In genomic region chr2:68736086-68736485, GRCh38 we compare ENCODE assay signal across 17 cellular contexts. TPM values are rescaled to one million over a fixed set of nuclear protein-coding genes. Genes with fewer than 3 reads are reported as not detected.
DNase-seq lines count a peak whose midpoint lies in the region; ATAC-seq, FAIRE-seq and TF ChIP-seq lines count a peak whose summit lies in the region.
"Had no signal": no experiment of that assay in that cellular context is flagged by ENCODE, and none has a peak within 500 bp of the region (broad histone marks: within the 10 kb centered on the region; RNA-seq: fewer than 3 reads in every experiment).

No MANE protein-coding gene starts in this region.

- TF ChIP-seq POLR2A in GM12878 (IDR thresholded peaks at IDR 0.05; ENCODE audit: low read depth, low read length): no peak

- no peaks in the 10 kb centered on the region for H3K9me3 ChIP-seq in CD4-positive, CD25-positive, alpha-beta regulatory T cell (ENCODE audit: control insufficient read depth in 2 of 2, low read length in 2 of 2)
- H3K9me3 ChIP-seq in KOPT-K1 (ENCODE audit: insufficient read depth, low read length, poor library complexity, severe bottlenecking) (no peaks in the 10 kb centered on the region), GM12878 (replicated peaks; ENCODE audit: control insufficient read depth, insufficient read depth, low read length) (no peaks in the 10 kb centered on the region), neutrophil (no peaks in the 10 kb centered on the region)

- CTCF ChIA-PET in GM12878 (lab: Yijun Ruan, JAX): interaction anchor here (0.7 to 0.9 kb wide), 2 partner anchors 22 to 27 kb away, joined by 3 read pairs; no protein-coding TSS in a partner anchor

- no TSS peak for BruUV-seq in GM12878 (replicated peaks; lab: Mats Ljungman, UMichigan)

- H3K27me3 ChIP-seq in CD4-positive, CD25-positive, alpha-beta regulatory T cell (ENCODE audit: control insufficient read depth, insufficient read depth, low read length): no peaks in the 10 kb centered on the region
- H3K27me3 ChIP-seq in GM12878 (replicated peaks in 1 of 2; ENCODE audit: control insufficient read depth in 2 of 2, insufficient read depth in 2 of 2, low read length in 1 of 2): no peaks in the 10 kb centered on the region
- no peaks in the 10 kb centered on the region for H3K27me3 ChIP-seq in neutrophil

- H3K36me3 Mint-ChIP-seq in CD4-positive, CD25-positive, alpha-beta regulatory T cell: peaks cover 21% of the 10 kb centered on the region

- no peak for TF ChIP-seq RAD21 in GM12878 (IDR thresholded peaks at IDR 0.05; ENCODE audit: insufficient read depth, low read depth, low read length)

- no peak overlapping the region for H3K4me3 Mint-ChIP-seq in CD4-positive, CD25-positive, alpha-beta regulatory T cell
- H3K4me3 Mint-ChIP-seq: activated CD4-positive, alpha-beta memory T cell treated with anti-CD3 and anti-CD28 coated beads for 36 hours; activated T-helper 17 cell treated with anti-CD3 and anti-CD28 coated beads, Interleukin-2, amount 50 U/mL, for 72 hours; central memory CD8-positive, alpha-beta T cell; naive thymus-derived CD8-positive, alpha-beta T cell had no signal

- TF ChIP-seq CTCF in GM12878 (IDR thresholded peaks at IDR 0.05 in 2 of 3, conservative IDR thresholded peaks at IDR 0.05 in 1 of 3; ENCODE audit: control insufficient read depth in 2 of 3, extremely low read depth in 1 of 3, insufficient read depth in 1 of 3, low read depth in 3 of 3, low read length in 3 of 3): no peak
- TF ChIP-seq CTCF in neutrophil (IDR thresholded peaks at IDR 0.05): no peak

- DNase-seq in CD4-positive, CD25-positive, alpha-beta regulatory T cell: no peak
- DNase-seq in GM12878 (ENCODE audit: low read depth, low spot score) (no peak), NCI-H345 treated with DMSO at 0.1 percent for 48 hours (lab: John Stamatoyannopoulos, UW; ENCODE audit: unreplicated experiment) (no peak), NCI-H2171 (lab: John Stamatoyannopoulos, UW) (no peak), inferior parietal cortex (ENCODE audit: extremely low spot score) (no peak)
- DNase-seq: activated CD4-positive, alpha-beta memory T cell treated with anti-CD3 and anti-CD28 coated beads for 36 hours; DMS153; hypothalamus; naive thymus-derived CD8-positive, alpha-beta T cell; NCI-H2081 treated with DMSO at 0.1 percent for 48 hours; NCI-H774; stimulated activated naive CD4-positive, alpha-beta T cell had no signal

- in situ Hi-C loops in GM12878 (cut with MboI): no loop called here

- peaks cover 1% of the 10 kb centered on the region for H3K79me2 ChIP-seq in GM12878 (ENCODE audit: control insufficient read depth, insufficient read depth, low read length)

- H3K27me3 Mint-ChIP-seq in CD4-positive, CD25-positive, alpha-beta regulatory T cell: peaks cover 4% of the 10 kb centered on the region
- H3K27me3 Mint-ChIP-seq: activated CD4-positive, alpha-beta memory T cell treated with anti-CD3 and anti-CD28 coated beads for 36 hours; activated T-helper 17 cell treated with anti-CD3 and anti-CD28 coated beads, Interleukin-2, amount 50 U/mL, for 72 hours; central memory CD8-positive, alpha-beta T cell; naive thymus-derived CD8-positive, alpha-beta T cell had no signal

- H3K4me3 ChIP-seq in CD4-positive, CD25-positive, alpha-beta regulatory T cell (ENCODE audit: low read depth, low read length): peak overlapping the region; percentile 100
- H3K4me3 ChIP-seq in GM12878 (peak overlapping the region; percentile 25; the same call in 1 of the 2 replicates), neutrophil (ENCODE audit: low read depth in 1 of 2, low read length in 1 of 2) (peak overlapping the region; percentile 60 to 74)

- SMC1A ChIA-PET in GM12878 (lab: Charles Lee; ENCODE audit: uncharacterized antibody, unreplicated experiment): no interaction called here

- H3K4me1 ChIP-seq in CD4-positive, CD25-positive, alpha-beta regulatory T cell (ENCODE audit: control insufficient read depth, insufficient read depth, low read length, poor library complexity, severe bottlenecking): peaks cover 68% of the 10 kb centered on the region
- H3K4me1 ChIP-seq in GM12878 (ENCODE audit: control insufficient read depth, insufficient read depth, low read length) (peaks cover 55% of the 10 kb centered on the region), neutrophil (ENCODE audit: control insufficient read depth in 1 of 2, insufficient read depth in 1 of 2, low read depth in 1 of 2, low read length in 1 of 2) (peaks cover 95 to 96% of the 10 kb centered on the region in 2 experiments)

- no peak overlapping the region for H2AFZ ChIP-seq in GM12878 (ENCODE audit: control insufficient read depth, low read depth, low read length)

- ATAC-seq in CD4-positive, CD25-positive, alpha-beta regulatory T cell (ENCODE audit: low read depth in 2 of 2): no peak
- no peak for ATAC-seq in GM12878
- ATAC-seq in HG02798 (IDR thresholded peaks at IDR 0.05; ENCODE audit: poor library complexity, unreplicated experiment): no peak
- ATAC-seq: activated T-helper 17 cell treated with anti-CD3 and anti-CD28 coated beads, Interleukin-2, amount 50 U/mL, for 72 hours; naive thymus-derived CD8-positive, alpha-beta T cell had no signal

- no peaks in the 10 kb centered on the region for H3K36me3 ChIP-seq in CD4-positive, CD25-positive, alpha-beta regulatory T cell (ENCODE audit: control insufficient read depth, insufficient read depth, low read length)
- H3K36me3 ChIP-seq in KOPT-K1 (ENCODE audit: insufficient read depth, low read length) (no peaks in the 10 kb centered on the region), GM12878 (ENCODE audit: control insufficient read depth in 2 of 2, insufficient read depth in 2 of 2, low read length in 1 of 2) (no peaks in the 10 kb centered on the region), neutrophil (no peaks in the 10 kb centered on the region)

- no peaks in the 10 kb centered on the region for H4K20me1 ChIP-seq in GM12878 (ENCODE audit: control insufficient read depth, insufficient read depth)

- no peak for FAIRE-seq in GM12878 (lab: Jason Lieb, UNC)

- peak overlapping the region; percentile 67; the same call in 1 of the 2 replicates for H3K4me2 ChIP-seq in GM12878 (ENCODE audit: control insufficient read depth, insufficient read depth)

- 2% methylated on average over 2 of the region's 2 CpGs for WGBS in GM12878 (ENCODE audit: insufficient coverage, insufficient replicate concordance, low lambda C conversion rate, missing lambda C conversion rate)

- H3K27ac ChIP-seq in CD4-positive, CD25-positive, alpha-beta regulatory T cell (ENCODE audit: insufficient read depth, low read length, poor library complexity, severe bottlenecking): peak overlapping the region; percentile 88
- H3K27ac ChIP-seq in KOPT-K1 (ENCODE audit: low read depth, low read length, poor library complexity, severe bottlenecking): peak overlapping the region; percentile 92
- no peak overlapping the region for H3K27ac ChIP-seq in GM12878 (ENCODE audit: control insufficient read depth, insufficient read depth)
- peak overlapping the region; percentile 91 for H3K27ac ChIP-seq in neutrophil

- no peaks in the 10 kb centered on the region for H3K9me3 Mint-ChIP-seq in CD4-positive, CD25-positive, alpha-beta regulatory T cell
- H3K9me3 Mint-ChIP-seq: activated CD4-positive, alpha-beta memory T cell treated with anti-CD3 and anti-CD28 coated beads for 36 hours; activated T-helper 17 cell treated with anti-CD3 and anti-CD28 coated beads, Interleukin-2, amount 50 U/mL, for 72 hours; central memory CD8-positive, alpha-beta T cell; naive thymus-derived CD8-positive, alpha-beta T cell had no signal

- H3K27ac Mint-ChIP-seq in CD4-positive, CD25-positive, alpha-beta regulatory T cell: peak overlapping the region in 2 of 3 donors; percentile 90 to 94
- H3K27ac Mint-ChIP-seq: activated CD4-positive, alpha-beta memory T cell treated with anti-CD3 and anti-CD28 coated beads for 36 hours; activated T-helper 17 cell treated with anti-CD3 and anti-CD28 coated beads, Interleukin-2, amount 50 U/mL, for 72 hours had no signal

- 0 out of 2 replicates have a peak overlapping the region, but pooled peaks have one; percentile 11 for H3K9ac ChIP-seq in GM12878 (ENCODE audit: control insufficient read depth, insufficient read depth, low read length)

- POLR2A ChIA-PET in GM12878 (lab: Charles Lee): no interaction called here

- intact Hi-C loops in GM12878 (cut with micrococcal nuclease; ENCODE audit: unreplicated experiment): no loop called here

- RAD21 ChIA-PET in GM12878 (lab: Charles Lee; ENCODE audit: unreplicated experiment): no interaction called here

- TF ChIP-seq EP300 in GM12878 (IDR thresholded peaks at IDR 0.05; ENCODE audit: borderline replicate concordance in 1 of 2, control insufficient read depth in 1 of 2, low read depth in 2 of 2, low read length in 2 of 2): no peak

- H3K4me1 Mint-ChIP-seq in CD4-positive, CD25-positive, alpha-beta regulatory T cell: peaks cover 15 to 46% (median 37%) of the 10 kb centered on the region in 4 donors

TF ChIP-seq in GM12878, 131 proteins besides CTCF, POLR2A, EP300 and RAD21 (continues in another document):
- TF ChIP-seq JUND (IDR thresholded peaks at IDR 0.05; ENCODE audit: low read depth, low read length) (no peak), ZNF622 (IDR thresholded peaks at IDR 0.05) (no peak), GATAD2B (conservative IDR thresholded peaks at IDR 0.05; ENCODE audit: low read depth) (no peak), MXI1 (IDR thresholded peaks at IDR 0.05; ENCODE audit: low read depth, low read length) (no peak)

RNA-seq across cellular contexts. Expression of gene ARHGAP25, which starts 1.5 kb away (rescaled TPM):
- 142 TPM for total RNA-seq in CD4-positive, CD25-positive, alpha-beta regulatory T cell
- polyA plus RNA-seq in CD4-positive, CD25-positive, alpha-beta regulatory T cell: 100 to 1,000 TPM in 3 of 4 donors, 10 to 100 TPM in 1; 97.8 to 148 (median 124) TPM
- not detected in 2 replicates for total RNA-seq in GM12878 (2013; cell fraction: nucleolus; rRNA removed)
- total RNA-seq in GM12878 (2014; rRNA removed) (0.51 and 0.93 TPM in 2 replicates), GM12878 (2014; rRNA removed; fragmentation: Illumina TruSeq; extraction: Trizol) (0.89 and 0.97 TPM in 2 replicates), GM12878 (2021) (0.56 and 1.0 TPM in 2 replicates)
- 3.8 TPM for polyA plus RNA-seq in GM12878 (2011; ENCODE audit: low read depth)
- polyA plus RNA-seq in GM12878 (2011; rRNA removed) (0.13 and 0.15 TPM in 2 replicates), GM12878 (2014; fragmentation: Illumina TruSeq; extraction: Trizol) (0.65 and 0.96 TPM in 2 replicates), GM12878 (2014; fragmentation: Nextera tagmentation; extraction: Ambion mirVana) (under 1 TPM; 0.40 to 0.42 TPM), GM12878 (2014; rRNA removed) (0.38 and 1.0 TPM in 2 replicates), GM12878 (2016; fragmentation: Nextera tagmentation; extraction: Ambion mirVana) (under 1 TPM; 0.37 to 0.39 TPM)
- 0.07 and 0.10 TPM in 2 replicates for polyA plus RNA-seq in GM12878 (2011; cell fraction: cytosol; rRNA removed)
- 0.13 and 0.20 TPM in 2 replicates for polyA plus RNA-seq in GM12878 (2011; cell fraction: nucleus; rRNA removed)
- 2.9 and 5.5 TPM in 2 replicates for polyA plus RNA-seq in GM12878 (2012)
- polyA minus RNA-seq in GM12878 (2011; rRNA and poly(A)+ RNA removed): 0.29 TPM in 1 of 2 replicates, not detected in the other
- polyA minus RNA-seq in GM12878 (2011; cell fraction: cytosol; rRNA and poly(A)+ RNA removed): not detected in 2 replicates
- polyA minus RNA-seq in GM12878 (2011; cell fraction: nucleus; rRNA and poly(A)+ RNA removed): 0.24 TPM in 1 of 2 replicates, not detected in the other

Comparison
In these comparisons a context has a peak if more than half of its experiments do, and no peak if none do; other contexts are left out.
1. H3K4me3 ChIP-seq: peak in every context shown above with its lines; median percentile 100 in CD4-positive, CD25-positive, alpha-beta regulatory T cell; 67 in neutrophil; 25 in GM12878.
2. RNA of gene ARHGAP25, which starts 1.5 kb away (total RNA-seq): 142 TPM in CD4-positive, CD25-positive, alpha-beta regulatory T cell (single experiment); 0.51 to 1.0 TPM in GM12878; every median in the first group is over 10 times any median in the second.